In the genomic region with DNA sequence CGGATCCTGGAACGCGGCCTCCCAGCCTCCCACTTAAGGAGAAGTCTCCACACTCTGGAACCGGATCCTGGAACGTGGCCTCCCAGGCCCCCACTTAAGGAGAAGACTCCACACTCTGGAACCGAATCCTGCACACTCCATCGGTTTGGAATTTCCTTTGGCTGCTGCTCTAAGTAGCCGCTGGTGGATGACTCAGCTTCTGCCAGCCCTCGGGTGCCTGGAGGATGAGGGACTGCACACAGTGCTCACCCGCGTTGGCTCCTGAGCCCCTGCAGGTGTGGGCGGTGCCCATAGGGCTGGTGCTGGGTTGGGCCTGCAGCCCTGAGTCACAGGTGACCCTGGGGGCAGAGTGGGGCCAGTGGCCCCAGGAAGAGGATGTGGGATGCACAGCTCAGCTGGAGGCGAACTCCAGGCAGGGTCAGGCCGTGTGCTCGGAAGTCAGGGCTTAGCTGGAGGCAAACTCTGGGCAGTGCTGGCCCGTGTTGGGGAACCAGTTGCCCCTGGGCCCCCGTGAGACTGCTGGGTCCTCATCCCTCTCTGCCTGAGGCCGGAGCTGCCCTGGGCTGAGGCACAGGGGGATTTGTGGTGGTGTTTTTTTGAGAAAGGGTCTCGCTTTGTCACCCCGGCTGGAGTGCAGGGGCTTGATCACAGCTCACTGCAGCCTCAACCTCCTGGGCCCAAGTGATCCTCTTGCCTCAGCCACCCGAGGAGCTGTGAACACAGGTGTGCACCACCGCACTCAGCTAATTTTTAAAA, we compare ENCODE assay signal across 9 cellular contexts. TPM values are rescaled to one million over a fixed set of nuclear protein-coding genes. Genes with fewer than 3 reads are reported as not detected.
DNase-seq lines count a peak whose midpoint lies in the region; ATAC-seq and TF ChIP-seq lines count a peak whose summit lies in the region.
"Had no signal": no experiment of that assay in that cellular context is flagged by ENCODE, and none has a peak within 500 bp of the region (broad histone marks: within the 10 kb centered on the region; RNA-seq: fewer than 3 reads in every experiment).

No MANE protein-coding gene starts in this region.

- CTCF ChIA-PET in activated CD4-positive, alpha-beta memory T cell treated with anti-CD3 and anti-CD28 coated beads for 36 hours (lab: Charles Lee) = interaction anchor here (0.7 kb wide), 1 partner anchor 15 kb away, joined by 3 read pairs; no protein-coding TSS in a partner anchor
- CTCF ChIA-PET in activated CD4-positive, alpha-beta memory T cell treated with anti-CD3 and anti-CD28 coated beads, Interleukin-2, amount 10 ng/mL, durations not matched to agents 7 days and 5 days (lab: Charles Lee) = interaction anchor here (0.8 kb wide), 1 partner anchor 24 kb away, joined by 3 read pairs; the partner anchor contains the start of gene RTEL1
- CTCF ChIA-PET in MCF 10A (lab: Yijun Ruan, JAX) = interaction anchor here (0.6 to 1.2 kb wide), 8 partner anchors 16 to 356 kb away, joined by 3 to 6 read pairs (median 4); no protein-coding TSS in a partner anchor

- no peak overlapping the region for H3K4me3 ChIP-seq in upper lobe of left lung
- H3K4me3 ChIP-seq: BLaER1 treated with 17β-estradiol and CSF1 and Interleukin-3, amounts not matched to agents 10 nM and 100 nM had no signal

- no peaks in the 10 kb centered on the region for H3K27me3 Mint-ChIP-seq in activated CD4-positive, alpha-beta memory T cell treated with anti-CD3 and anti-CD28 coated beads for 36 hours
- H3K27me3 Mint-ChIP-seq in activated CD4-positive, alpha-beta memory T cell treated with anti-CD3 and anti-CD28 coated beads, Interleukin-2, amount 10 ng/mL, durations not matched to agents 7 days and 5 days = no peaks in the 10 kb centered on the region
- H3K27me3 Mint-ChIP-seq in MCF 10A (ENCODE audit: insufficient read depth, unreplicated experiment) = no peaks in the 10 kb centered on the region

- H3K27ac ChIP-seq in upper lobe of left lung = peak overlapping the region; percentile 25 to 68 (median 52)

- no TSS peak for BruUV-seq in MCF 10A (replicated peaks; lab: Mats Ljungman, UMichigan)

- WGBS in upper lobe of left lung, 2 donors = 78 to 88% methylated on average over 21 to 22 of the region's 22 CpGs

- no peaks in the 10 kb centered on the region for H3K27me3 ChIP-seq in upper lobe of left lung
- H3K27me3 ChIP-seq: BLaER1 treated with 17β-estradiol and CSF1 and Interleukin-3, amounts not matched to agents 10 nM and 100 nM had no signal

- H3K27ac Mint-ChIP-seq in activated CD4-positive, alpha-beta memory T cell treated with anti-CD3 and anti-CD28 coated beads for 36 hours = no peak overlapping the region
- no peak overlapping the region for H3K27ac Mint-ChIP-seq in activated CD4-positive, alpha-beta memory T cell treated with anti-CD3 and anti-CD28 coated beads, Interleukin-2, amount 10 ng/mL, durations not matched to agents 7 days and 5 days
- peak overlapping the region; percentile 75 for H3K27ac Mint-ChIP-seq in MCF 10A (ENCODE audit: low read depth, unreplicated experiment)

- TF ChIP-seq EP300 in upper lobe of left lung (IDR thresholded peaks at IDR 0.05) = no peak

- H3K4me3 Mint-ChIP-seq in activated CD4-positive, alpha-beta memory T cell treated with anti-CD3 and anti-CD28 coated beads for 36 hours = no peak overlapping the region
- H3K4me3 Mint-ChIP-seq in activated CD4-positive, alpha-beta memory T cell treated with anti-CD3 and anti-CD28 coated beads, Interleukin-2, amount 10 ng/mL, durations not matched to agents 7 days and 5 days = no peak overlapping the region
- peak overlapping the region; percentile 53 for H3K4me3 Mint-ChIP-seq in MCF 10A (ENCODE audit: unreplicated experiment)

- POLR2A ChIA-PET in activated CD4-positive, alpha-beta memory T cell treated with anti-CD3 and anti-CD28 coated beads for 36 hours (lab: Charles Lee) = no interaction called here
- POLR2A ChIA-PET in activated CD4-positive, alpha-beta memory T cell treated with anti-CD3 and anti-CD28 coated beads, Interleukin-2, amount 10 ng/mL, durations not matched to agents 7 days and 5 days (lab: Charles Lee) = interaction anchor here (0.7 kb wide), 1 partner anchor 56 kb away, joined by 3 read pairs; the partner anchor contains the start of gene GMEB2
- POLR2A ChIA-PET in MCF 10A (lab: Yijun Ruan, JAX) = interaction anchor here (0.6 to 4.9 kb wide), 24 partner anchors 9 to 1313 kb away, joined by 3 to 59 read pairs (median 4); partner anchors contain the start of genes ARFRP1, GMEB2, PPDPF and PTK6

- peaks cover 0 to 30% (median 7%) of the 10 kb centered on the region in 4 donors for H3K36me3 ChIP-seq in upper lobe of left lung

- ATAC-seq in left lobe of liver (peak; percentile 8), upper lobe of left lung (ENCODE audit: low FRiP score in 2 of 2) (peak; percentile 63 to 77), GM19328 (IDR thresholded peaks at IDR 0.05; ENCODE audit: unreplicated experiment) (no peak)

- TF ChIP-seq POLR2A in upper lobe of left lung (IDR thresholded peaks at IDR 0.05) = no peak

- H3K4me1 Mint-ChIP-seq in activated CD4-positive, alpha-beta memory T cell treated with anti-CD3 and anti-CD28 coated beads for 36 hours (ENCODE audit: low read depth) = peaks cover 13% of the 10 kb centered on the region
- H3K4me1 Mint-ChIP-seq in activated CD4-positive, alpha-beta memory T cell treated with anti-CD3 and anti-CD28 coated beads, Interleukin-2, amount 10 ng/mL, durations not matched to agents 7 days and 5 days = peaks cover 14% of the 10 kb centered on the region
- H3K4me1 Mint-ChIP-seq in MCF 10A (ENCODE audit: insufficient read depth, unreplicated experiment) = peaks cover 6% of the 10 kb centered on the region

- peak; percentile 47 for DNase-seq in activated CD4-positive, alpha-beta memory T cell treated with anti-CD3 and anti-CD28 coated beads for 36 hours
- DNase-seq in activated CD4-positive, alpha-beta memory T cell treated with anti-CD3 and anti-CD28 coated beads, Interleukin-2, amount 10 ng/mL, durations not matched to agents 7 days and 5 days = no peak
- peak; percentile 99 for DNase-seq in MCF 10A (ENCODE audit: unreplicated experiment)
- no peak for DNase-seq in left lobe of liver (ENCODE audit: low spot score)
- peak; percentile 52 to 82 for DNase-seq in upper lobe of left lung
- DNase-seq in T-helper 9 cell = no peak
- DNase-seq in activated CD4-positive, alpha-beta T cell treated with anti-CD3 and anti-CD28 coated beads, Interleukin-2, amount 50 U/mL, for 4 hours = no peak

- H3K4me1 ChIP-seq in upper lobe of left lung = peaks cover 19 to 37% (median 25%) of the 10 kb centered on the region in 4 donors

- H3K9me3 Mint-ChIP-seq in activated CD4-positive, alpha-beta memory T cell treated with anti-CD3 and anti-CD28 coated beads for 36 hours = no peaks in the 10 kb centered on the region
- no peaks in the 10 kb centered on the region for H3K9me3 Mint-ChIP-seq in activated CD4-positive, alpha-beta memory T cell treated with anti-CD3 and anti-CD28 coated beads, Interleukin-2, amount 10 ng/mL, durations not matched to agents 7 days and 5 days
- H3K9me3 Mint-ChIP-seq in MCF 10A (ENCODE audit: unreplicated experiment) = no peaks in the 10 kb centered on the region

- H3K9me3 ChIP-seq in upper lobe of left lung = no peaks in the 10 kb centered on the region
- H3K9me3 ChIP-seq: BLaER1 treated with 17β-estradiol and CSF1 and Interleukin-3, amounts not matched to agents 10 nM and 100 nM had no signal

- peaks cover 6% of the 10 kb centered on the region for H3K36me3 Mint-ChIP-seq in activated CD4-positive, alpha-beta memory T cell treated with anti-CD3 and anti-CD28 coated beads for 36 hours
- peaks cover 2% of the 10 kb centered on the region for H3K36me3 Mint-ChIP-seq in activated CD4-positive, alpha-beta memory T cell treated with anti-CD3 and anti-CD28 coated beads, Interleukin-2, amount 10 ng/mL, durations not matched to agents 7 days and 5 days (ENCODE audit: low read depth)
- H3K36me3 Mint-ChIP-seq in MCF 10A (ENCODE audit: insufficient read depth, unreplicated experiment) = peaks cover 18% of the 10 kb centered on the region

- TF ChIP-seq CTCF in MCF 10A (IDR thresholded peaks at IDR 0.05; ENCODE audit: unreplicated experiment) (no peak), upper lobe of left lung (IDR thresholded peaks at IDR 0.05) (no peak)

- intact Hi-C loops in activated CD4-positive, alpha-beta memory T cell treated with anti-CD3 and anti-CD28 coated beads for 36 hours (cut with micrococcal nuclease) = no loop called here
- intact Hi-C loops in MCF 10A (cut with micrococcal nuclease) = loop anchor here (1.0 to 2.0 kb wide), 2 partner anchors 16 to 54 kb away; no protein-coding TSS in a partner anchor

RNA-seq across cellular contexts. Expression of gene TNFRSF6B, which starts 13.9 kb away (rescaled TPM):
- total RNA-seq in activated CD4-positive, alpha-beta memory T cell treated with anti-CD3 and anti-CD28 coated beads for 36 hours = not detected
- not detected for total RNA-seq in activated CD4-positive, alpha-beta memory T cell treated with anti-CD3 and anti-CD28 coated beads, Interleukin-2, amount 10 ng/mL, durations not matched to agents 7 days and 5 days
- total RNA-seq in MCF 10A (2022) (12.3 and 24.4 TPM in 2 replicates), left lobe of liver (0.40 TPM), upper lobe of left lung (10 to 100 TPM; 13.8 to 34.8 (median 16.9) TPM)

RNA-seq across cellular contexts. Expression of gene RTEL1, which starts 24.4 kb away (rescaled TPM):
- total RNA-seq in activated CD4-positive, alpha-beta memory T cell treated with anti-CD3 and anti-CD28 coated beads for 36 hours = 10 to 100 TPM; 38.0 to 38.3 TPM
- total RNA-seq in activated CD4-positive, alpha-beta memory T cell treated with anti-CD3 and anti-CD28 coated beads, Interleukin-2, amount 10 ng/mL, durations not matched to agents 7 days and 5 days = 10 to 100 TPM; 29.2 to 30.0 TPM
- total RNA-seq in MCF 10A (2022) (27.9 and 39.2 TPM in 2 replicates), left lobe of liver (13.8 TPM), upper lobe of left lung (10 to 100 TPM in 5 of 6 donors, 1 to 10 TPM in 1; 8.6 to 73.3 (median 32.5) TPM)

RNA-seq across cellular contexts. Expression of gene ARFRP1, which starts 25.2 kb away (rescaled TPM):
- 10 to 100 TPM; 54.6 to 58.4 TPM for total RNA-seq in activated CD4-positive, alpha-beta memory T cell treated with anti-CD3 and anti-CD28 coated beads for 36 hours
- 10 to 100 TPM; 52.9 to 53.4 TPM for total RNA-seq in activated CD4-positive, alpha-beta memory T cell treated with anti-CD3 and anti-CD28 coated beads, Interleukin-2, amount 10 ng/mL, durations not matched to agents 7 days and 5 days
- total RNA-seq in MCF 10A (2022) = 60.1 and 65.4 TPM in 2 replicates
- total RNA-seq in left lobe of liver = 23.6 TPM
- 10 to 100 TPM; 26.8 to 56.4 (median 46.3) TPM for total RNA-seq in upper lobe of left lung

RNA-seq across cellular contexts. Expression of gene ZGPAT, which starts 25.3 kb away (rescaled TPM):
- 10 to 100 TPM; 28.7 to 29.9 TPM for total RNA-seq in activated CD4-positive, alpha-beta memory T cell treated with anti-CD3 and anti-CD28 coated beads for 36 hours
- 10 to 100 TPM; 41.6 to 42.8 TPM for total RNA-seq in activated CD4-positive, alpha-beta memory T cell treated with anti-CD3 and anti-CD28 coated beads, Interleukin-2, amount 10 ng/mL, durations not matched to agents 7 days and 5 days
- total RNA-seq in MCF 10A (2022) (19.5 and 22.2 TPM in 2 replicates), left lobe of liver (64.1 TPM), upper lobe of left lung (10 to 100 TPM; 24.8 to 70.2 (median 36.8) TPM)

RNA-seq across cellular contexts. Expression of gene STMN3, which starts 29.3 kb away (rescaled TPM):
- total RNA-seq in activated CD4-positive, alpha-beta memory T cell treated with anti-CD3 and anti-CD28 coated beads for 36 hours = 10 to 100 TPM; 17.3 to 18.0 TPM
- total RNA-seq in activated CD4-positive, alpha-beta memory T cell treated with anti-CD3 and anti-CD28 coated beads, Interleukin-2, amount 10 ng/mL, durations not matched to agents 7 days and 5 days = 10 to 100 TPM; 20.9 to 23.8 TPM
- 1.7 and 5.3 TPM in 2 replicates for total RNA-seq in MCF 10A (2022)
- 1.5 TPM for total RNA-seq in left lobe of liver
- total RNA-seq in upper lobe of left lung = 10 to 100 TPM in 3 of 6 donors, 1 to 10 TPM in 3; 2.1 to 16.5 (median 9.1) TPM

Comparison
In these comparisons a context has a peak if more than half of its experiments do, and no peak if none do; other contexts are left out.
1. DNase-seq: peak in activated CD4-positive, alpha-beta memory T cell treated with anti-CD3 and anti-CD28 coated beads for 36 hours (single experiment), MCF 10A (single experiment) and upper lobe of left lung (2 of 2); none in activated CD4-positive, alpha-beta memory T cell treated with anti-CD3 and anti-CD28 coated beads, Interleukin-2, amount 10 ng/mL, durations not matched to agents 7 days and 5 days (single experiment), left lobe of liver (single experiment), T-helper 9 cell (single experiment) and activated CD4-positive, alpha-beta T cell treated with anti-CD3 and anti-CD28 coated beads, Interleukin-2, amount 50 U/mL, for 4 hours (0 of 2).